8 cellular contexts compared by ENCODE assay signal in the genomic region with DNA sequence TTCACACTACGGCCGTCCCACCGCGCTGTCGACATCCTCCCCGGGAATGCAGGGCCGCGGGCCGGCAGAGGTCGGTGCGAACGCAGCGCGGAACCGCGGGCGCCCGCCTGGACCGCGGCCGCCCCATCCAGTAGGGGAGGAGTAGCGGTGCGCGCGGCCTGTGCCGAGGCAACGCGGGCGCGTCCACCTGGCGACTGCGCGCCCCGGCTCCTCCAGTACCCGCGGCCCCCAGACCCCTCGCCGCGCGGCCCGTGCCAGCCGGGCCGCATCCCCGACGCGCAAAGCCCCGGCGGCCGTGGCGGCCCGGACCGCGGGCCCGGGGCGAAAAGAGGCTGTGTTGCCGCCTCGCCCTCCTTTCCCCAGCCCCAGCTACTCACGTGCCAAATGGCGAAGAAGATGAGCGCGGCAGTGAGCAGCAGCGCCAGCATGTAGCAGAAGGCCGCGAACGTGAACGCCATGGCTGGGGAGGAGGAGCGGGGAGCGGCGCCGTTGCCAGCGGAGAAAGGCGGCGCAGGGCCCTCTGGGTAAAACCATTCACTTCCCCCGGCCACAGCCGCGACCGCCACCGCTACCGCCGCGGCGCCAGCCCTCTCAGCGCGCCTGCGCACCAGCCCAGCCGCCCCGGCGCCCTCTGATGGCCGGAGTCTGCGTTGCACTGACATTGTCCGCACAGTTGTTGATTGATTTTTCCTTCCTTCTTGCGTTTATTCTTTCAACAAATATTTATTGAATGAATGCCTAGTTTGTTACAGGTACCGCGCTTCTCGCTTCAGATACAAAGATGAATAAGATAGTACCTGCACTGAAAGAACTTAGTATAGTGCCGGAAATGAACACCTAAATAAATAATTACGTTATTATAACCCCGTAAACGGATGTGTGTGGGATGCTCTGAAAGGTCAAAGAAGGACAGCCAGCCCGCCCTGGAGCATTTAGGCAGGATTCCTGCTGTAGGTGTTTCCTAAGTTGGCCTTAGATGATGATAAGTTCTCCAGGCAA. TPM values are rescaled to one million over a fixed set of nuclear protein-coding genes. Genes with fewer than 3 reads are reported as not detected.
DNase-seq lines count a peak whose midpoint lies in the region; ATAC-seq and TF ChIP-seq lines count a peak whose summit lies in the region.

A gene (minus strand): TSS at position 505 of the 999 bp plus-strand sequence. CDS start 47 bp downstream, at position 458.

- no peaks in the 10 kb centered on the region for H3K36me3 ChIP-seq in right lobe of liver

- DNase-seq in CD1c-positive myeloid dendritic cell (ENCODE audit: extremely low spot score) (peak; percentile 97), NCI-H748 treated with DMSO at 0.1 percent for 48 hours (lab: John Stamatoyannopoulos, UW) (peak; percentile 88), dermis microvascular lymphatic vessel endothelial cell (ENCODE audit: low read depth in 2 of 2) (peak; percentile 78 to 95), right lobe of liver (peak; percentile 94 to 95 (median 94))
- peak; percentile 86 to 87 for DNase-seq in activated CD4-positive, alpha-beta T cell treated with anti-CD3 and anti-CD28 coated beads, Interleukin-2, amount 50 U/mL, for 4 hours
- peak; percentile 89 to 93 for DNase-seq in stimulated activated CD4-positive, alpha-beta T cell treated with anti-CD3 and anti-CD28 coated beads, Interleukin-4, amount 100 ng/mL, for 48 hours (ENCODE audit: low read depth in 2 of 2)

- H3K27ac ChIP-seq in right lobe of liver = peak within 1 kb of the TSS; percentile 82 to 94 (median 90)

- H3K4me1 ChIP-seq in right lobe of liver = peaks cover 0 to 39% (median 6%) of the 10 kb centered on the region in 4 donors

- no peaks in the 10 kb centered on the region for H3K9me3 ChIP-seq in right lobe of liver

- peak; percentile 96 for ATAC-seq in GM19395 (IDR thresholded peaks at IDR 0.05; ENCODE audit: unreplicated experiment)
- peak; percentile 73 for ATAC-seq in HG03565 (IDR thresholded peaks at IDR 0.05; ENCODE audit: unreplicated experiment)
- peak; percentile 93 to 97 (median 96) for ATAC-seq in right lobe of liver

- intact Hi-C loops in right lobe of liver (cut with DNase I) = no loop called here

- WGBS in right lobe of liver (ENCODE audit: insufficient coverage, low coverage, low lambda C conversion rate, missing lambda C conversion rate) = under 1% methylated on average over 28 of the region's 100 CpGs

- H3K27me3 ChIP-seq in right lobe of liver = no peaks in the 10 kb centered on the region

- peak; percentile 90 for TF ChIP-seq POLR2A in right lobe of liver (IDR thresholded peaks at IDR 0.05)

- peak; percentile 96 to 98 (median 98) for TF ChIP-seq CTCF in right lobe of liver (IDR thresholded peaks at IDR 0.05)

- peak within 1 kb of the TSS; percentile 63 to 73 (median 65) for H3K4me3 ChIP-seq in right lobe of liver

RNA-seq across cellular contexts. Expression of the gene that starts here (rescaled TPM):
- 49.2 and 89.9 TPM in 2 replicates for total RNA-seq in dermis microvascular lymphatic vessel endothelial cell
- 100 to 1,000 TPM in 5 of 6 experiments, 10 to 100 TPM in 1; 95.9 to 209 (median 157) TPM for total RNA-seq in right lobe of liver

Comparison
In these comparisons a context has a peak if more than half of its experiments do, and no peak if none do; other contexts are left out.
1. Peak in every context shown above with its lines: DNase-seq, ATAC-seq, H3K4me3 ChIP-seq and H3K27ac ChIP-seq.